Comparison of ENCODE assay signal across 8 cellular contexts in genomic region chr12:126874427-126875026, GRCh38.
DNase-seq lines count a peak whose midpoint lies in the region; ATAC-seq and TF ChIP-seq lines count a peak whose summit lies in the region.

No MANE protein-coding gene starts in this region.

- POLR2A ChIA-PET in CD4-positive, alpha-beta memory T cell (lab: Charles Lee; ENCODE audit: partially characterized antibody) = interaction anchor here (1.4 kb wide), 1 partner anchor 90 kb away, joined by 4 read pairs; no protein-coding TSS in a partner anchor

- no peaks in the 10 kb centered on the region for H3K27me3 ChIP-seq in CD4-positive, alpha-beta memory T cell (ENCODE audit: insufficient read depth, low read length)
- H3K27me3 ChIP-seq in uterus = no peaks in the 10 kb centered on the region

- DNase-seq in CD4-positive, alpha-beta memory T cell = peak; percentile 45 to 61 (median 58)
- peak; percentile 73 for DNase-seq in HT-29 (ENCODE audit: low spot score)
- DNase-seq in RPMI7951 (ENCODE audit: low read depth) = peak; percentile 54
- DNase-seq in activated T-helper 9 cell treated with anti-CD3 and anti-CD28 coated beads, Interleukin-2, amount 50 U/mL, for 16 hours (ENCODE audit: low read depth) = peak; percentile 51
- peak; percentile 20 for DNase-seq in glomerular visceral epithelial cell (ENCODE audit: extremely low spot score)
- DNase-seq in posterior vena cava (ENCODE audit: low spot score) = peak; percentile 83
- peak; percentile 13 to 21 for DNase-seq in uterus

- peak overlapping the region in 2 of 7 donors; percentile 43 to 81 for H3K27ac Mint-ChIP-seq in CD4-positive, alpha-beta memory T cell

- intact Hi-C loops in CD4-positive, alpha-beta memory T cell (cut with micrococcal nuclease) = loop anchor here (2.0 kb wide), 2 partner anchors 90 to 528 kb away; no protein-coding TSS in a partner anchor
- intact Hi-C loops in posterior vena cava (cut with DNase I) = no loop called here
- intact Hi-C loops in uterus (cut with DNase I; ENCODE audit: low total_unique reads) = no loop called here

- no peak for TF ChIP-seq POLR2A in uterus (IDR thresholded peaks at IDR 0.05)

- no peaks in the 10 kb centered on the region for H3K36me3 ChIP-seq in CD4-positive, alpha-beta memory T cell (ENCODE audit: insufficient read depth, low read length)
- no peaks in the 10 kb centered on the region for H3K36me3 ChIP-seq in uterus

- no peak overlapping the region for H3K4me3 Mint-ChIP-seq in CD4-positive, alpha-beta memory T cell

- no peak overlapping the region for H3K4me3 ChIP-seq in CD4-positive, alpha-beta memory T cell (ENCODE audit: low read length in 2 of 2)
- no peak overlapping the region for H3K4me3 ChIP-seq in uterus

- CTCF ChIA-PET in CD4-positive, alpha-beta memory T cell (lab: Charles Lee; ENCODE audit: partially characterized antibody) = interaction anchor here (0.8 to 3.9 kb wide), 10 partner anchors 8 to 1691 kb away, joined by 3 to 51 read pairs (median 6); no protein-coding TSS in a partner anchor

- no peaks in the 10 kb centered on the region for H3K4me1 ChIP-seq in CD4-positive, alpha-beta memory T cell (ENCODE audit: insufficient read depth, low read length)
- no peaks in the 10 kb centered on the region for H3K4me1 ChIP-seq in uterus

- peaks cover 0 to 7% (median 2%) of the 10 kb centered on the region in 4 donors for H3K4me1 Mint-ChIP-seq in CD4-positive, alpha-beta memory T cell

- no peaks in the 10 kb centered on the region for H3K9me3 ChIP-seq in CD4-positive, alpha-beta memory T cell (ENCODE audit: control insufficient read depth in 1 of 2, low read length in 2 of 2)
- H3K9me3 ChIP-seq in uterus = no peaks in the 10 kb centered on the region

- peak in 3 of 4 experiments; percentile 55 to 65 (median 58) for TF ChIP-seq CTCF in uterus (IDR thresholded peaks at IDR 0.05)

- H3K27ac ChIP-seq in CD4-positive, alpha-beta memory T cell (ENCODE audit: low read depth, low read length) = no peak overlapping the region
- no peak overlapping the region for H3K27ac ChIP-seq in uterus

- H3K9me3 Mint-ChIP-seq in CD4-positive, alpha-beta memory T cell = peaks cover 0 to 2% (median 0%) of the 10 kb centered on the region in 8 donors

- peaks cover 1% of the 10 kb centered on the region in 2 donors for H3K27me3 Mint-ChIP-seq in CD4-positive, alpha-beta memory T cell

- H3K36me3 Mint-ChIP-seq in CD4-positive, alpha-beta memory T cell = no peaks in the 10 kb centered on the region

- ATAC-seq in GM19351 (IDR thresholded peaks at IDR 0.05; ENCODE audit: unreplicated experiment) = peak; percentile 93

Comparison
In these comparisons a context has a peak if more than half of its experiments do, and no peak if none do; other contexts are left out.
1. DNase-seq: peak in every context shown above with its lines; median percentile 83 in posterior vena cava; 73 in HT-29; 58 in CD4-positive, alpha-beta memory T cell; 54 in RPMI7951; 51 in activated T-helper 9 cell treated with anti-CD3 and anti-CD28 coated beads, Interleukin-2, amount 50 U/mL, for 16 hours; 20 in glomerular visceral epithelial cell; 17 in uterus.